Comparison of ENCODE assay signal across 9 cellular contexts in the genomic region with DNA sequence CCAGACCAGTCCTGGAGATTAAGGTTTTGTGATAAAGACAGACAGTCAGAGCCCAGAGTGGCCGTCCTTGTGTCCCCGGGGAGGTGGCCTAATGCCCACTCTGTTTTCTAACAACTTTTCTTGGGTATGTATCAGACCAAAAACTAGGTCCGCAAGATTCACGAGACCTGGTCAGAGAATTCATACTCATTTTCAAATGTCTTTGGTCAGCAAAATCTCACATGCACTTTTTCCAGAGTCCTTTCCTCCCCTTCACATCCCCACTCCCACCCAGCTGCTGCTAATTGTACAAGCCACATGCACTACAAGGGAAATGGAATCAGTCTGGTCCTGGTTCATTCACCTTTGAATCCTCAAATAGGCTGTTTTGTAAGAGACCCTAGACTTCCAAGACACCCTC.
"Had no signal": no experiment of that assay in that cellular context is flagged by ENCODE, and none has a peak within 500 bp of the region (broad histone marks: within the 10 kb centered on the region; RNA-seq: fewer than 3 reads in every experiment).

No MANE protein-coding gene starts in this region.

- H3K9me3 Mint-ChIP-seq: HFFc6, IgD-negative memory B cell had no signal

- H3K36me3 Mint-ChIP-seq: IgD-negative memory B cell had no signal

- H3K4me3 ChIP-seq: GM23248, HAP-1 had no signal

- ATAC-seq: HCT116 had no signal

- H3K36me3 ChIP-seq: HAP-1 had no signal

- H3K9me3 ChIP-seq: HAP-1 had no signal

- H3K27ac Mint-ChIP-seq: HFFc6 had no signal

- H3K4me1 Mint-ChIP-seq: IgD-negative memory B cell had no signal

- H3K27ac ChIP-seq: GM23248, HL-60 had no signal

- H3K4me3 Mint-ChIP-seq: HFFc6, IgD-negative memory B cell had no signal

- H2AFZ ChIP-seq: GM23248 had no signal

- H3K4me1 ChIP-seq: HAP-1 had no signal

- H3K9ac ChIP-seq: GM23248 had no signal

- DNase-seq: GM23248, GOT3, H7, HFFc6, KG1 had no signal
